ENCODE assay signal across 8 cellular contexts in genomic region chr2:24919100-24919976, GRCh38. TPM values are rescaled to one million over a fixed set of nuclear protein-coding genes. Genes with fewer than 3 reads are reported as not detected.
DNase-seq lines count a peak whose midpoint lies in the region; ATAC-seq and TF ChIP-seq lines count a peak whose summit lies in the region.

No MANE protein-coding gene starts in this region.

- WGBS in lower leg skin, 2 donors, result 6 to 8% methylated on average over 24 to 34 of the region's 67 CpGs

- TF ChIP-seq CTCF in Calu3 (IDR thresholded peaks at IDR 0.05; ENCODE audit: unreplicated experiment) (no peak), WI38 (IDR thresholded peaks at IDR 0.05; ENCODE audit: low read depth, low read length) (no peak), lower leg skin (IDR thresholded peaks at IDR 0.05) (no peak)

- DNase-seq in Calu3 (peak; percentile 37), HuH-7 (ENCODE audit: low spot score) (peak; percentile 53), cerebellar cortex (ENCODE audit: low spot score) (peak; percentile 42), lower leg skin (ENCODE audit: low spot score in 2 of 2) (no peak), midbrain (lab: John Stamatoyannopoulos, UW) (no peak)
- peak; percentile 45 to 47 for DNase-seq in stimulated activated CD8-positive, alpha-beta memory T cell treated with anti-CD3 and anti-CD28 coated beads, Interleukin-2, amount 100 ng/mL, for 48 hours (ENCODE audit: low read depth in 2 of 2)

- peak overlapping the region; percentile 67 for H3K4me3 ChIP-seq in WI38 (ENCODE audit: low read depth, low read length)
- H3K4me3 ChIP-seq in lower leg skin (ENCODE audit: low read depth, poor library complexity, severe bottlenecking), result peak overlapping the region; percentile 59

- no peak for TF ChIP-seq POLR2A in lower leg skin (IDR thresholded peaks at IDR 0.05)

- CTCF ChIA-PET in Calu3 (lab: Charles Lee), result no interaction called here

- peaks cover 10% of the 10 kb centered on the region for H3K36me3 Mint-ChIP-seq in Calu3 (ENCODE audit: insufficient read depth, unreplicated experiment)

- no peaks in the 10 kb centered on the region for H3K9me3 Mint-ChIP-seq in Calu3 (ENCODE audit: low read depth, unreplicated experiment)

- H3K27ac Mint-ChIP-seq in Calu3 (ENCODE audit: unreplicated experiment), result no peak overlapping the region

- peak overlapping the region; percentile 74 for H3K4me3 Mint-ChIP-seq in Calu3 (ENCODE audit: low read depth, unreplicated experiment)

- no TSS peak for BruUV-seq in Calu3 (replicated peaks; lab: Mats Ljungman, UMichigan)

- peaks cover 16% of the 10 kb centered on the region for H3K4me1 Mint-ChIP-seq in Calu3 (ENCODE audit: low read depth, unreplicated experiment)

- intact Hi-C loops in Calu3 (cut with micrococcal nuclease; ENCODE audit: unreplicated experiment), result no loop called here
- intact Hi-C loops in lower leg skin (cut with DNase I; ENCODE audit: low total_unique reads), result no loop called here

- no peaks in the 10 kb centered on the region for H3K27me3 Mint-ChIP-seq in Calu3 (ENCODE audit: unreplicated experiment)

- ATAC-seq in GM21390 (IDR thresholded peaks at IDR 0.05; ENCODE audit: unreplicated experiment), result peak; percentile 25

RNA-seq across cellular contexts. Expression of gene ADCY3, which starts 0.7 kb away (rescaled TPM):
- total RNA-seq in Calu3 (2022) (57.6 and 63.7 TPM in 2 replicates), lower leg skin (10 to 100 TPM; 29.3 to 51.9 (median 43.1) TPM)

RNA-seq across cellular contexts. Expression of gene DNAJC27, which starts 52.4 kb away (rescaled TPM):
- total RNA-seq in Calu3 (2022) (4.6 and 4.9 TPM in 2 replicates), lower leg skin (10 to 100 TPM in 2 of 4 donors, 1 to 10 TPM in 2; 3.4 to 19.5 (median 11.2) TPM)

Comparison
In these comparisons a context has a peak if more than half of its experiments do, and no peak if none do; other contexts are left out.
1. DNase-seq: peak in Calu3 (single experiment), HuH-7 (single experiment), cerebellar cortex (single experiment) and stimulated activated CD8-positive, alpha-beta memory T cell treated with anti-CD3 and anti-CD28 coated beads, Interleukin-2, amount 100 ng/mL, for 48 hours (2 of 2); none in lower leg skin (0 of 2) and midbrain (single experiment).